Comparison of ENCODE assay signal across 9 cellular contexts in genomic region chr5:19987594-19988345, GRCh38. TPM values are rescaled to one million over a fixed set of nuclear protein-coding genes. Genes with fewer than 3 reads are reported as not detected.
DNase-seq lines count a peak whose midpoint lies in the region; ATAC-seq, FAIRE-seq and TF ChIP-seq lines count a peak whose summit lies in the region.
"Had no signal": no experiment of that assay in that cellular context is flagged by ENCODE, and none has a peak within 500 bp of the region (broad histone marks: within the 10 kb centered on the region; RNA-seq: fewer than 3 reads in every experiment).

TSS of gene CDH18 (minus strand) at chr5:19988200. CDS start at chr5:19838986, 149,214 bp downstream.

- no peaks in the 10 kb centered on the region for H4K20me1 ChIP-seq in GM23338 (replicated peaks; ENCODE audit: insufficient read depth)

- peak within 1 kb of the TSS; percentile 96 for H2AFZ ChIP-seq in GM23338

- no peaks in the 10 kb centered on the region for H3K9me2 ChIP-seq in GM23338 (ENCODE audit: insufficient read depth)

- peak within 1 kb of the TSS; percentile 55 for H3K9ac ChIP-seq in mesendoderm (ENCODE audit: low read length)

- TF ChIP-seq CTCF in GM23338 (conservative IDR thresholded peaks at IDR 0.05; ENCODE audit: low read depth in 2 of 2): no peak
- no peak for TF ChIP-seq CTCF in esophagus squamous epithelium (IDR thresholded peaks at IDR 0.05)

- H2BK5ac ChIP-seq in mesendoderm (ENCODE audit: low read length): no peak within 1 kb of the TSS

- H2BK15ac ChIP-seq in mesendoderm (replicated peaks; ENCODE audit: low read depth): no peak within 1 kb of the TSS

- TF ChIP-seq POLR2A in GM12891 (IDR thresholded peaks at IDR 0.05; ENCODE audit: low read depth, low read length) (no peak), esophagus squamous epithelium (IDR thresholded peaks at IDR 0.05) (no peak)

- H3K4me1 ChIP-seq in GM23338 (ENCODE audit: insufficient read depth) (peaks cover 7% of the 10 kb centered on the region; the same call in 1 of the 2 replicates), mesendoderm (ENCODE audit: control insufficient read depth, low read depth, low read length) (no peaks in the 10 kb centered on the region), esophagus squamous epithelium (peaks cover 0 to 9% (median 4%) of the 10 kb centered on the region in 3 donors)

- H3K4ac ChIP-seq in mesendoderm (ENCODE audit: low read depth, low read length): no peak within 1 kb of the TSS

- H3K27ac ChIP-seq in GM23338 (ENCODE audit: low read depth) (no peak within 1 kb of the TSS), mesendoderm (ENCODE audit: low read depth, low read length) (no peak within 1 kb of the TSS), esophagus squamous epithelium (no peak within 1 kb of the TSS)

- H3K36me3 ChIP-seq in GM23338 (ENCODE audit: insufficient read depth): no peaks in the 10 kb centered on the region
- H3K36me3 ChIP-seq in mesendoderm (ENCODE audit: control insufficient read depth, insufficient read depth, low read length): no peaks in the 10 kb centered on the region
- no peaks in the 10 kb centered on the region for H3K36me3 ChIP-seq in esophagus squamous epithelium

- H3K4me2 ChIP-seq in GM23338: peak within 1 kb of the TSS; percentile 78
- H3K4me2 ChIP-seq in mesendoderm (ENCODE audit: low read length): peak within 1 kb of the TSS; percentile 87

- no CpG with 5 or more reads among the region's 25 CpGs for WGBS in mesendoderm (ENCODE audit: extremely low coverage, insufficient coverage, low lambda C conversion rate)
- 8 to 22% methylated on average over 25 of the region's 25 CpGs for WGBS in esophagus squamous epithelium, 2 donors

- H2BK120ac ChIP-seq in mesendoderm (ENCODE audit: low read depth, low read length): no peak within 1 kb of the TSS

- H3K27me3 ChIP-seq in GM23338 (ENCODE audit: insufficient read depth): peaks cover 31% of the 10 kb centered on the region
- peaks cover 2% of the 10 kb centered on the region for H3K27me3 ChIP-seq in mesendoderm (ENCODE audit: insufficient read depth, low read length, poor library complexity)
- peaks cover 0 to 17% (median 0%) of the 10 kb centered on the region in 4 donors for H3K27me3 ChIP-seq in esophagus squamous epithelium

- H3K4me1 Mint-ChIP-seq in GM23338: peaks cover 9% of the 10 kb centered on the region; the same call in 2 of the 3 replicates

- intact Hi-C loops in esophagus squamous epithelium (cut with DNase I): no loop called here

- H4K5ac ChIP-seq in mesendoderm (ENCODE audit: low read length): no peak within 1 kb of the TSS

- no peak within 1 kb of the TSS for H3K27ac Mint-ChIP-seq in GM23338

- H3K9me3 Mint-ChIP-seq in GM23338: no peaks in the 10 kb centered on the region

- peak within 1 kb of the TSS; percentile 54 for H3K4me3 ChIP-seq in GM23338
- peak within 1 kb of the TSS; percentile 23 for H3K4me3 ChIP-seq in mesendoderm (ENCODE audit: low read length)
- H3K4me3 ChIP-seq in esophagus squamous epithelium: peak within 1 kb of the TSS in 2 of 4 donors; percentile 14 to 46

- no peak within 1 kb of the TSS for H3K23ac ChIP-seq in mesendoderm (ENCODE audit: low read length)

- H3K79me1 ChIP-seq in mesendoderm (ENCODE audit: low read length): no peaks in the 10 kb centered on the region

- H2AK5ac ChIP-seq in mesendoderm (ENCODE audit: low read length): no peak within 1 kb of the TSS

- peak; percentile 86 for DNase-seq in GM23338 (ENCODE audit: low spot score)
- DNase-seq in NCI-H526 (lab: John Stamatoyannopoulos, UW): peak; percentile 2 to 52
- peak; percentile 82 for DNase-seq in ecto neural progenitor cell (ENCODE audit: low spot score)
- DNase-seq in mesendoderm: peak; percentile 76
- no peak for DNase-seq in GM12891 (ENCODE audit: insufficient read length, low spot score)
- DNase-seq in esophagus squamous epithelium (lab: John Stamatoyannopoulos, UW): no peak

- H3K56ac ChIP-seq in mesendoderm (ENCODE audit: low read length): peak within 1 kb of the TSS; percentile 78

- H4K8ac ChIP-seq in mesendoderm (ENCODE audit: low read depth, low read length): no peak within 1 kb of the TSS

- H3K4me3 Mint-ChIP-seq in GM23338: peak within 1 kb of the TSS; percentile 76

- no peaks in the 10 kb centered on the region for H3K9me3 ChIP-seq in esophagus squamous epithelium

- ATAC-seq in GM23338 (peak; percentile 100), HG03354 (IDR thresholded peaks at IDR 0.05; ENCODE audit: poor library complexity, severe bottlenecking, unreplicated experiment) (no peak), GM18909 (IDR thresholded peaks at IDR 0.05; ENCODE audit: poor library complexity, unreplicated experiment) (no peak)

- FAIRE-seq in GM12891 (lab: Jason Lieb, UNC): no peak

- peaks cover 13% of the 10 kb centered on the region for H3K27me3 Mint-ChIP-seq in GM23338 (ENCODE audit: insufficient read depth, low read depth, poor library complexity)

- no peak within 1 kb of the TSS for H3K18ac ChIP-seq in mesendoderm (ENCODE audit: low read length)

- no peaks in the 10 kb centered on the region for H3K36me3 Mint-ChIP-seq in GM23338 (ENCODE audit: low read depth)

- H3K79me2 ChIP-seq in GM23338 (replicated peaks; ENCODE audit: insufficient read depth): no peaks in the 10 kb centered on the region
- no peaks in the 10 kb centered on the region for H3K79me2 ChIP-seq in mesendoderm (ENCODE audit: control insufficient read depth, insufficient read depth, low read length)

- H3F3A ChIP-seq in GM23338 (replicated peaks; ENCODE audit: low read depth): no peaks in the 10 kb centered on the region

TF ChIP-seq in GM23338, 12 proteins besides CTCF, POLR2A, EP300 and RAD21:
- no peak for TF ChIP-seq ZNF114 (CRISPR knock-in tag; IDR thresholded peaks at IDR 0.05)
- no peak for TF ChIP-seq JUNB (IDR thresholded peaks at IDR 0.05; ENCODE audit: unreplicated experiment)

TF ChIP-seq in GM12891, 5 proteins besides CTCF, POLR2A, EP300 and RAD21:
- no peak for TF ChIP-seq PAX5 (IDR thresholded peaks at IDR 0.05; ENCODE audit: insufficient read depth, low read length, severe bottlenecking)
- no peak for TF ChIP-seq POU2F2 (IDR thresholded peaks at IDR 0.05; ENCODE audit: low read depth, low read length)
- no peak for TF ChIP-seq SPI1 (IDR thresholded peaks at IDR 0.05; ENCODE audit: low read depth, low read length)
- TF ChIP-seq TAF1 (IDR thresholded peaks at IDR 0.05; ENCODE audit: low read depth, low read length): no peak
- TF ChIP-seq POLR2AphosphoS5 (IDR thresholded peaks at IDR 0.05; ENCODE audit: low read depth, low read length): no peak

RNA-seq across cellular contexts. Expression of gene CDH18, which starts in this region (rescaled TPM):
- total RNA-seq in GM23338 (2014; rRNA removed; shearing (Covaris generic)): 0.66 and 1.3 TPM in 2 replicates
- polyA plus RNA-seq in GM23338 (2016; fragmentation: Nextera tagmentation; extraction: Ambion mirVana): 0.50 TPM in 1 of 2 replicates, not detected in the other
- 0.03 TPM for polyA plus RNA-seq in mesendoderm (2013, experiment 1 of 2)
- 0.01 TPM for polyA plus RNA-seq in mesendoderm (2013, experiment 2 of 2)
- polyA plus RNA-seq in GM12891 (2012; ENCODE audit: low read depth, missing spikeins): not detected
- not detected for total RNA-seq in esophagus squamous epithelium
- total RNA-seq: lung microvascular endothelial cell had no signal

Comparison
In these comparisons a context has a peak if more than half of its experiments do, and no peak if none do; other contexts are left out.
1. DNase-seq: peak in GM23338 (single experiment), NCI-H526 (2 of 2), ecto neural progenitor cell (single experiment) and mesendoderm (single experiment); none in GM12891 (single experiment) and esophagus squamous epithelium (single experiment).